Comparison of ENCODE assay signal across 11 cellular contexts in genomic region chr14:105748204-105748578, GRCh38.
DNase-seq lines count a peak whose midpoint lies in the region; ATAC-seq and TF ChIP-seq lines count a peak whose summit lies in the region.
"Had no signal": no experiment of that assay in that cellular context is flagged by ENCODE, and none has a peak within 500 bp of the region (broad histone marks: within the 10 kb centered on the region; RNA-seq: fewer than 3 reads in every experiment).

No MANE protein-coding gene starts in this region.

- H3K27ac ChIP-seq in right atrium auricular region, result no peak overlapping the region
- H3K27ac ChIP-seq in gastroesophageal sphincter, result peak overlapping the region in 1 of 4 donors; percentile 35
- no peak overlapping the region for H3K27ac ChIP-seq in GM23338 (ENCODE audit: low read depth)

- H3K9me2 ChIP-seq in GM23338 (ENCODE audit: insufficient read depth), result no peaks in the 10 kb centered on the region

- no peak overlapping the region for H2AFZ ChIP-seq in GM23338

- peaks cover 72% of the 10 kb centered on the region for H3K9me3 Mint-ChIP-seq in GM23338
- no peaks in the 10 kb centered on the region for H3K9me3 Mint-ChIP-seq in activated naive CD4-positive, alpha-beta T cell treated with anti-CD3 and anti-CD28 coated beads, Interleukin-2, amount 50 U/mL, for 72 hours
- H3K9me3 Mint-ChIP-seq: activated naive CD4-positive, alpha-beta T cell treated with anti-CD3 and anti-CD28 coated beads, Interleukin-2, amount 50 U/mL, for 24 hours had no signal

- DNase-seq in Right ventricle myocardium inferior (ENCODE audit: missing footprints) (no peak), right atrium auricular region (ENCODE audit: low spot score) (no peak), M059J (ENCODE audit: low read depth) (peak; percentile 51), GM23338 (ENCODE audit: low spot score) (no peak)
- DNase-seq in activated naive CD4-positive, alpha-beta T cell treated with anti-CD3 and anti-CD28 coated beads, Interleukin-2, amount 50 U/mL, for 72 hours (ENCODE audit: low spot score in 2 of 2), result no peak
- no peak for DNase-seq in activated T-cell treated with anti-CD3 and anti-CD28 coated beads, Interleukin-2, amount 50 U/mL, for 48 hours
- DNase-seq: activated CD4-positive, alpha-beta T cell treated with anti-CD3 and anti-CD28 coated beads for 1 hour; effector CD8-positive, alpha-beta T cell had no signal

- no peak for TF ChIP-seq CTCF in right atrium auricular region (IDR thresholded peaks at IDR 0.05)
- TF ChIP-seq CTCF in gastroesophageal sphincter (IDR thresholded peaks at IDR 0.05), result no peak
- no peak for TF ChIP-seq CTCF in GM23338 (conservative IDR thresholded peaks at IDR 0.05; ENCODE audit: low read depth in 2 of 2)

- no peaks in the 10 kb centered on the region for H3K36me3 ChIP-seq in right atrium auricular region
- H3K36me3 ChIP-seq in gastroesophageal sphincter, result no peaks in the 10 kb centered on the region
- H3K36me3 ChIP-seq in GM23338 (ENCODE audit: insufficient read depth), result no peaks in the 10 kb centered on the region

- ATAC-seq in Right ventricle myocardium inferior, result peak; percentile 66
- ATAC-seq in gastroesophageal sphincter, result peak; percentile 58
- no peak for ATAC-seq in GM23338
- ATAC-seq in activated naive CD4-positive, alpha-beta T cell treated with anti-CD3 and anti-CD28 coated beads, Interleukin-2, amount 50 U/mL, for 72 hours, result no peak
- ATAC-seq in HG02759 (IDR thresholded peaks at IDR 0.05; ENCODE audit: unreplicated experiment), result no peak

- no peak overlapping the region for H3K27ac Mint-ChIP-seq in GM23338
- H3K27ac Mint-ChIP-seq in activated naive CD4-positive, alpha-beta T cell treated with anti-CD3 and anti-CD28 coated beads, Interleukin-2, amount 50 U/mL, for 72 hours, result no peak overlapping the region

- no peak for TF ChIP-seq EP300 in gastroesophageal sphincter (IDR thresholded peaks at IDR 0.05)

- H4K20me1 ChIP-seq in GM23338 (replicated peaks; ENCODE audit: insufficient read depth), result no peaks in the 10 kb centered on the region

- WGBS in gastroesophageal sphincter (ENCODE audit: low coverage in 1 of 2), 2 donors, result 85% methylated on average over 2 of the region's 5 CpGs; no CpG with 5 or more reads in 1 of the 2 donors

- peaks cover 19% of the 10 kb centered on the region for H3K27me3 Mint-ChIP-seq in GM23338 (ENCODE audit: insufficient read depth, low read depth, poor library complexity)
- H3K27me3 Mint-ChIP-seq: activated naive CD4-positive, alpha-beta T cell treated with anti-CD3 and anti-CD28 coated beads, Interleukin-2, amount 50 U/mL, for 24 hours had no signal

- H3K4me2 ChIP-seq in GM23338, result no peak overlapping the region

- H3F3A ChIP-seq in GM23338 (replicated peaks; ENCODE audit: low read depth), result no peaks in the 10 kb centered on the region

- H3K36me3 Mint-ChIP-seq in GM23338 (ENCODE audit: low read depth), result peaks cover 34% of the 10 kb centered on the region
- no peaks in the 10 kb centered on the region for H3K36me3 Mint-ChIP-seq in activated naive CD4-positive, alpha-beta T cell treated with anti-CD3 and anti-CD28 coated beads, Interleukin-2, amount 50 U/mL, for 72 hours
- H3K36me3 Mint-ChIP-seq: activated naive CD4-positive, alpha-beta T cell treated with anti-CD3 and anti-CD28 coated beads, Interleukin-2, amount 50 U/mL, for 24 hours had no signal

- no peaks in the 10 kb centered on the region for H3K27me3 ChIP-seq in right atrium auricular region
- peaks cover 5% of the 10 kb centered on the region for H3K27me3 ChIP-seq in gastroesophageal sphincter
- no peaks in the 10 kb centered on the region for H3K27me3 ChIP-seq in GM23338 (ENCODE audit: insufficient read depth)

- TF ChIP-seq POLR2A in gastroesophageal sphincter (IDR thresholded peaks at IDR 0.05), result no peak

- H3K4me3 Mint-ChIP-seq in GM23338, result no peak overlapping the region
- H3K4me3 Mint-ChIP-seq: activated naive CD4-positive, alpha-beta T cell treated with anti-CD3 and anti-CD28 coated beads, Interleukin-2, amount 50 U/mL, for 24 hours had no signal

- H3K4me1 ChIP-seq in right atrium auricular region (no peaks in the 10 kb centered on the region), gastroesophageal sphincter (peaks cover 0 to 12% (median 0%) of the 10 kb centered on the region in 3 donors), GM23338 (ENCODE audit: insufficient read depth) (no peaks in the 10 kb centered on the region)

- no peaks in the 10 kb centered on the region for H3K4me1 Mint-ChIP-seq in GM23338
- H3K4me1 Mint-ChIP-seq: activated naive CD4-positive, alpha-beta T cell treated with anti-CD3 and anti-CD28 coated beads, Interleukin-2, amount 50 U/mL, for 24 hours had no signal

- no peak overlapping the region for H3K4me3 ChIP-seq in right atrium auricular region
- H3K4me3 ChIP-seq in gastroesophageal sphincter, result no peak overlapping the region
- H3K4me3 ChIP-seq in GM23338, result no peak overlapping the region

- intact Hi-C loops in Right ventricle myocardium inferior (cut with DNase I), result no loop called here

- H3K9me3 ChIP-seq in right atrium auricular region (no peaks in the 10 kb centered on the region), gastroesophageal sphincter (no peaks in the 10 kb centered on the region)

- no peaks in the 10 kb centered on the region for H3K79me2 ChIP-seq in GM23338 (replicated peaks; ENCODE audit: insufficient read depth)

TF ChIP-seq in GM23338, 12 proteins besides CTCF, POLR2A, EP300 and RAD21 (continues in another document):
- TF ChIP-seq ZNF331 (CRISPR knock-in tag; IDR thresholded peaks at IDR 0.05; ENCODE audit: low read depth) (no peak), ETS1 (IDR thresholded peaks at IDR 0.05) (no peak), REST (IDR thresholded peaks at IDR 0.05; ENCODE audit: unreplicated experiment) (no peak), CREB1 (CRISPR knock-in tag; IDR thresholded peaks at IDR 0.05; ENCODE audit: low read depth) (no peak), POLR2AphosphoS5 (IDR thresholded peaks at IDR 0.05; ENCODE audit: low read depth) (no peak), NANOG (IDR thresholded peaks at IDR 0.05; ENCODE audit: borderline replicate concordance) (no peak), ZNF114 (CRISPR knock-in tag; IDR thresholded peaks at IDR 0.05) (no peak)

Comparison
In these comparisons a context has a peak if more than half of its experiments do, and no peak if none do; other contexts are left out.
1. ATAC-seq: peak in Right ventricle myocardium inferior (single experiment) and gastroesophageal sphincter (single experiment); none in GM23338 (single experiment), activated naive CD4-positive, alpha-beta T cell treated with anti-CD3 and anti-CD28 coated beads, Interleukin-2, amount 50 U/mL, for 72 hours (0 of 2) and HG02759 (single experiment).